In the genomic region with DNA sequence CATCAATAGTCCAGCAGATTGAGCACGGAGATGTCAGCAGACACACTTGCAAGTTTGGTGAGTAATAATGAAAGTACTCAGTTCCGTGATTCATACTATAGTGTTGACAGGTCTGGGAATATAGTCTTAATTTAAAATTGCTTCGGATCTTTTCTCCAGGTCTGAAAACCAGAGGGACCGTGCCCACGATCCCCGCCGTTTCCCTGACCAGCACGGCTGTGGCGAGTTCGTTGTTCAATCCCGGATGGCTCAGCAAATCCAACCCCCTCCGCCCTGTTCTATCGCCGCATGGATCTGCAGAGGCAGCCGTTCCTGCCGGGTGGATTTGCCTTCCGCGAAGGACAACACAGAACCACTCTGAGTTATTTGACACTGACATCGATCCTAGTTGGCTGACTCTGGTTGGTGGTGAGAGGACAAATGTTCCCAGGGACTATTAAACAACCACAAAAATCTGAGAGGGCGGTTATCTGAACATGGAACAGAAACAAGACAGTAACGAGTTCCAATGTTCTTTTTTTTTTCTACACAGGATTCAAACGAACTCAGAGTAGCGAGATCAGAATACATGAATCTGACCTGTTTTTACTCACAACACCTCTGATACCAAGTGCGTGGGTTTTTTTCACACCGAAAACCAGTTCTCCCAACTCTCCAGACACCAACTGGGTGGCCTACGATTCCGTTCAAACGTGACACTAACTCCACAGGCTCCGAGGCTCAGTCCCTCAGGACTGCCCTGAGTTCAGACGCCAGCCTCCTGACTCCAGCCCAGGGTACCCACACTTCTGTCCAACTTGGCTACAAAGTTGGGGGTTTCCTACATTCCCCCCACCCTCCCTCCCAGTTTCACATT, we compare ENCODE assay signal across 1 cellular context.
TF ChIP-seq lines count a peak whose summit lies in the region.

No MANE protein-coding gene starts in this region.

TF ChIP-seq in GM12878, 131 proteins besides CTCF, POLR2A, EP300 and RAD21 (continued from another document):
- TF ChIP-seq, protein P1, sequence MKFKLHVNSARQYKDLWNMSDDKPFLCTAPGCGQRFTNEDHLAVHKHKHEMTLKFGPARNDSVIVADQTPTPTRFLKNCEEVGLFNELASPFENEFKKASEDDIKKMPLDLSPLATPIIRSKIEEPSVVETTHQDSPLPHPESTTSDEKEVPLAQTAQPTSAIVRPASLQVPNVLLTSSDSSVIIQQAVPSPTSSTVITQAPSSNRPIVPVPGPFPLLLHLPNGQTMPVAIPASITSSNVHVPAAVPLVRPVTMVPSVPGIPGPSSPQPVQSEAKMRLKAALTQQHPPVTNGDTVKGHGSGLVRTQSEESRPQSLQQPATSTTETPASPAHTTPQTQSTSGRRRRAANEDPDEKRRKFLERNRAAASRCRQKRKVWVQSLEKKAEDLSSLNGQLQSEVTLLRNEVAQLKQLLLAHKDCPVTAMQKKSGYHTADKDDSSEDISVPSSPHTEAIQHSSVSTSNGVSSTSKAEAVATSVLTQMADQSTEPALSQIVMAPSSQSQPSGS (IDR thresholded peaks at IDR 0.05; ENCODE audit: low read length) = peak; percentile 90
- TF ChIP-seq BACH1 (IDR thresholded peaks at IDR 0.05; ENCODE audit: borderline replicate concordance) (peak; percentile 87; the same call in 1 of the 2 replicates), PML (IDR thresholded peaks at IDR 0.05; ENCODE audit: low read length) (peak; percentile 82; the same call in 1 of the 2 replicates), SMAD1 (IDR thresholded peaks at IDR 0.05; ENCODE audit: low read depth, partially characterized antibody) (no peak), FOXM1 (IDR thresholded peaks at IDR 0.05; ENCODE audit: low read depth, low read length) (peak; percentile 56), ZNF207 (IDR thresholded peaks at IDR 0.05; ENCODE audit: borderline replicate concordance) (no peak), IKZF2 (IDR thresholded peaks at IDR 0.05) (peak; percentile 99), SREBF2 (IDR thresholded peaks at IDR 0.05; ENCODE audit: low read length) (no peak), DPF2 (IDR thresholded peaks at IDR 0.05) (peak; percentile 100), ESRRA (IDR thresholded peaks at IDR 0.05; ENCODE audit: low read length) (0 out of 2 replicates have a peak, but pooled peaks have one; percentile 23), MEF2A (IDR thresholded peaks at IDR 0.05; ENCODE audit: insufficient read depth, low read depth, low read length) (peak; percentile 73; the same call in 1 of the 2 replicates), JUNB (IDR thresholded peaks at IDR 0.05) (peak; percentile 98), TCF12 (IDR thresholded peaks at IDR 0.05; ENCODE audit: low read depth, low read length) (peak; percentile 60; the same call in 1 of the 2 replicates), NFIC (IDR thresholded peaks at IDR 0.05; ENCODE audit: low read depth, low read length) (peak; percentile 95), ZNF384 (IDR thresholded peaks at IDR 0.05; ENCODE audit: borderline replicate concordance, low read depth, low read length) (peak; percentile 73)
- TF ChIP-seq, protein P2, sequence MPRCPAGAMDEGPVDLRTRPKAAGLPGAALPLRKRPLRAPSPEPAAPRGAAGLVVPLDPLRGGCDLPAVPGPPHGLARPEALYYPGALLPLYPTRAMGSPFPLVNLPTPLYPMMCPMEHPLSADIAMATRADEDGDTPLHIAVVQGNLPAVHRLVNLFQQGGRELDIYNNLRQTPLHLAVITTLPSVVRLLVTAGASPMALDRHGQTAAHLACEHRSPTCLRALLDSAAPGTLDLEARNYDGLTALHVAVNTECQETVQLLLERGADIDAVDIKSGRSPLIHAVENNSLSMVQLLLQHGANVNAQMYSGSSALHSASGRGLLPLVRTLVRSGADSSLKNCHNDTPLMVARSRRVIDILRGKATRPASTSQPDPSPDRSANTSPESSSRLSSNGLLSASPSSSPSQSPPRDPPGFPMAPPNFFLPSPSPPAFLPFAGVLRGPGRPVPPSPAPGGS (IDR thresholded peaks at IDR 0.05; ENCODE audit: borderline replicate concordance, insufficient read depth, low read depth, low read length, poor library complexity, severe bottlenecking) = peak; percentile 71
- TF ChIP-seq, protein P3, sequence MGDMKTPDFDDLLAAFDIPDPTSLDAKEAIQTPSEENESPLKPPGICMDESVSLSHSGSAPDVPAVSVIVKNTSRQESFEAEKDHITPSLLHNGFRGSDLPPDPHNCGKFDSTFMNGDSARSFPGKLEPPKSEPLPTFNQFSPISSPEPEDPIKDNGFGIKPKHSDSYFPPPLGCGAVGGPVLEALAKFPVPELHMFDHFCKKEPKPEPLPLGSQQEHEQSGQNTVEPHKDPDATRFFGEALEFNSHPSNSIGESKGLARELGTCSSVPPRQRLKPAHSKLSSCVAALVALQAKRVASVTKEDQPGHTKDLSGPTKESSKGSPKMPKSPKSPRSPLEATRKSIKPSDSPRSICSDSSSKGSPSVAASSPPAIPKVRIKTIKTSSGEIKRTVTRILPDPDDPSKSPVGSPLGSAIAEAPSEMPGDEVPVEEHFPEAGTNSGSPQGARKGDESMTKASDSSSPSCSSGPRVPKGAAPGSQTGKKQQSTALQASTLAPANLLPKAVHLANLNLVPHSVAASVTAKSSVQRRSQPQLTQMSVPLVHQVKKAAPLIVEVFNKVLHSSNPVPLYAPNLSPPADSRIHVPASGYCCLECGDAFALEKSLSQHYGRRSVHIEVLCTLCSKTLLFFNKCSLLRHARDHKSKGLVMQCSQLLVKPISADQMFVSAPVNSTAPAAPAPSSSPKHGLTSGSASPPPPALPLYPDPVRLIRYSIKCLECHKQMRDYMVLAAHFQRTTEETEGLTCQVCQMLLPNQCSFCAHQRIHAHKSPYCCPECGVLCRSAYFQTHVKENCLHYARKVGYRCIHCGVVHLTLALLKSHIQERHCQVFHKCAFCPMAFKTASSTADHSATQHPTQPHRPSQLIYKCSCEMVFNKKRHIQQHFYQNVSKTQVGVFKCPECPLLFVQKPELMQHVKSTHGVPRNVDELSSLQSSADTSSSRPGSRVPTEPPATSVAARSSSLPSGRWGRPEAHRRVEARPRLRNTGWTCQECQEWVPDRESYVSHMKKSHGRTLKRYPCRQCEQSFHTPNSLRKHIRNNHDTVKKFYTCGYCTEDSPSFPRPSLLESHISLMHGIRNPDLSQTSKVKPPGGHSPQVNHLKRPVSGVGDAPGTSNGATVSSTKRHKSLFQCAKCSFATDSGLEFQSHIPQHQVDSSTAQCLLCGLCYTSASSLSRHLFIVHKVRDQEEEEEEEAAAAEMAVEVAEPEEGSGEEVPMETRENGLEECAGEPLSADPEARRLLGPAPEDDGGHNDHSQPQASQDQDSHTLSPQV (IDR thresholded peaks at IDR 0.05) = no peak
- TF ChIP-seq, protein P4, sequence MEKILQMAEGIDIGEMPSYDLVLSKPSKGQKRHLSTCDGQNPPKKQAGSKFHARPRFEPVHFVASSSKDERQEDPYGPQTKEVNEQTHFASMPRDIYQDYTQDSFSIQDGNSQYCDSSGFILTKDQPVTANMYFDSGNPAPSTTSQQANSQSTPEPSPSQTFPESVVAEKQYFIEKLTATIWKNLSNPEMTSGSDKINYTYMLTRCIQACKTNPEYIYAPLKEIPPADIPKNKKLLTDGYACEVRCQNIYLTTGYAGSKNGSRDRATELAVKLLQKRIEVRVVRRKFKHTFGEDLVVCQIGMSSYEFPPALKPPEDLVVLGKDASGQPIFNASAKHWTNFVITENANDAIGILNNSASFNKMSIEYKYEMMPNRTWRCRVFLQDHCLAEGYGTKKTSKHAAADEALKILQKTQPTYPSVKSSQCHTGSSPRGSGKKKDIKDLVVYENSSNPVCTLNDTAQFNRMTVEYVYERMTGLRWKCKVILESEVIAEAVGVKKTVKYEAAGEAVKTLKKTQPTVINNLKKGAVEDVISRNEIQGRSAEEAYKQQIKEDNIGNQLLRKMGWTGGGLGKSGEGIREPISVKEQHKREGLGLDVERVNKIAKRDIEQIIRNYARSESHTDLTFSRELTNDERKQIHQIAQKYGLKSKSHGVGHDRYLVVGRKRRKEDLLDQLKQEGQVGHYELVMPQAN (conservative IDR thresholded peaks at IDR 0.05) = 0 out of 2 replicates have a peak, but pooled peaks have one; percentile 34
- TF ChIP-seq, protein P5, sequence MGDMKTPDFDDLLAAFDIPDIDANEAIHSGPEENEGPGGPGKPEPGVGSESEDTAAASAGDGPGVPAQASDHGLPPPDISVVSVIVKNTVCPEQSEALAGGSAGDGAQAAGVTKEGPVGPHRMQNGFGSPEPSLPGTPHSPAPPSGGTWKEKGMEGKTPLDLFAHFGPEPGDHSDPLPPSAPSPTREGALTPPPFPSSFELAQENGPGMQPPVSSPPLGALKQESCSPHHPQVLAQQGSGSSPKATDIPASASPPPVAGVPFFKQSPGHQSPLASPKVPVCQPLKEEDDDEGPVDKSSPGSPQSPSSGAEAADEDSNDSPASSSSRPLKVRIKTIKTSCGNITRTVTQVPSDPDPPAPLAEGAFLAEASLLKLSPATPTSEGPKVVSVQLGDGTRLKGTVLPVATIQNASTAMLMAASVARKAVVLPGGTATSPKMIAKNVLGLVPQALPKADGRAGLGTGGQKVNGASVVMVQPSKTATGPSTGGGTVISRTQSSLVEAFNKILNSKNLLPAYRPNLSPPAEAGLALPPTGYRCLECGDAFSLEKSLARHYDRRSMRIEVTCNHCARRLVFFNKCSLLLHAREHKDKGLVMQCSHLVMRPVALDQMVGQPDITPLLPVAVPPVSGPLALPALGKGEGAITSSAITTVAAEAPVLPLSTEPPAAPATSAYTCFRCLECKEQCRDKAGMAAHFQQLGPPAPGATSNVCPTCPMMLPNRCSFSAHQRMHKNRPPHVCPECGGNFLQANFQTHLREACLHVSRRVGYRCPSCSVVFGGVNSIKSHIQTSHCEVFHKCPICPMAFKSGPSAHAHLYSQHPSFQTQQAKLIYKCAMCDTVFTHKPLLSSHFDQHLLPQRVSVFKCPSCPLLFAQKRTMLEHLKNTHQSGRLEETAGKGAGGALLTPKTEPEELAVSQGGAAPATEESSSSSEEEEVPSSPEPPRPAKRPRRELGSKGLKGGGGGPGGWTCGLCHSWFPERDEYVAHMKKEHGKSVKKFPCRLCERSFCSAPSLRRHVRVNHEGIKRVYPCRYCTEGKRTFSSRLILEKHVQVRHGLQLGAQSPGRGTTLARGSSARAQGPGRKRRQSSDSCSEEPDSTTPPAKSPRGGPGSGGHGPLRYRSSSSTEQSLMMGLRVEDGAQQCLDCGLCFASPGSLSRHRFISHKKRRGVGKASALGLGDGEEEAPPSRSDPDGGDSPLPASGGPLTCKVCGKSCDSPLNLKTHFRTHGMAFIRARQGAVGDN (IDR thresholded peaks at IDR 0.05) = no peak; the same call in 1 of the 2 replicates
- TF ChIP-seq, protein P6, sequence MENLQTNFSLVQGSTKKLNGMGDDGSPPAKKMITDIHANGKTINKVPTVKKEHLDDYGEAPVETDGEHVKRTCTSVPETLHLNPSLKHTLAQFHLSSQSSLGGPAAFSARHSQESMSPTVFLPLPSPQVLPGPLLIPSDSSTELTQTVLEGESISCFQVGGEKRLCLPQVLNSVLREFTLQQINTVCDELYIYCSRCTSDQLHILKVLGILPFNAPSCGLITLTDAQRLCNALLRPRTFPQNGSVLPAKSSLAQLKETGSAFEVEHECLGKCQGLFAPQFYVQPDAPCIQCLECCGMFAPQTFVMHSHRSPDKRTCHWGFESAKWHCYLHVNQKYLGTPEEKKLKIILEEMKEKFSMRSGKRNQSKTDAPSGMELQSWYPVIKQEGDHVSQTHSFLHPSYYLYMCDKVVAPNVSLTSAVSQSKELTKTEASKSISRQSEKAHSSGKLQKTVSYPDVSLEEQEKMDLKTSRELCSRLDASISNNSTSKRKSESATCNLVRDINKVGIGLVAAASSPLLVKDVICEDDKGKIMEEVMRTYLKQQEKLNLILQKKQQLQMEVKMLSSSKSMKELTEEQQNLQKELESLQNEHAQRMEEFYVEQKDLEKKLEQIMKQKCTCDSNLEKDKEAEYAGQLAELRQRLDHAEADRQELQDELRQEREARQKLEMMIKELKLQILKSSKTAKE (IDR thresholded peaks at IDR 0.05; ENCODE audit: low read depth, poor library complexity, severe bottlenecking) = peak; percentile 79
- TF ChIP-seq, protein P7, sequence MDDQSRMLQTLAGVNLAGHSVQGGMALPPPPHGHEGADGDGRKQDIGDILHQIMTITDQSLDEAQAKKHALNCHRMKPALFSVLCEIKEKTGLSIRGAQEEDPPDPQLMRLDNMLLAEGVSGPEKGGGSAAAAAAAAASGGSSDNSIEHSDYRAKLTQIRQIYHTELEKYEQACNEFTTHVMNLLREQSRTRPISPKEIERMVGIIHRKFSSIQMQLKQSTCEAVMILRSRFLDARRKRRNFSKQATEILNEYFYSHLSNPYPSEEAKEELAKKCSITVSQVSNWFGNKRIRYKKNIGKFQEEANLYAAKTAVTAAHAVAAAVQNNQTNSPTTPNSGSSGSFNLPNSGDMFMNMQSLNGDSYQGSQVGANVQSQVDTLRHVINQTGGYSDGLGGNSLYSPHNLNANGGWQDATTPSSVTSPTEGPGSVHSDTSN (IDR thresholded peaks at IDR 0.05; ENCODE audit: insufficient replicate concordance, low read depth, low read length) = peak; percentile 53
